Comparison of ENCODE assay signal across 27 cellular contexts in genomic region chr19:45608948-45609347, GRCh38. TPM values are rescaled to one million over a fixed set of nuclear protein-coding genes. Genes with fewer than 3 reads are reported as not detected.
"Had no signal": no experiment of that assay in that cellular context is flagged by ENCODE, and none has a peak within 500 bp of the region (broad histone marks: within the 10 kb centered on the region; RNA-seq: fewer than 3 reads in every experiment).

No MANE protein-coding gene starts in this region.

- FAIRE-seq: keratinocyte had no signal

- H3K79me2 ChIP-seq: parathyroid adenoma had no signal

- H3K27me3 ChIP-seq: breast epithelium, colonic mucosa, gastroesophageal sphincter, heart left ventricle, thyroid gland, upper lobe of right lung had no signal

- DNase-seq: activated CD8-positive, alpha-beta memory T cell treated with anti-CD3 and anti-CD28 coated beads for 24 hours; activated CD8-positive, alpha-beta memory T cell treated with anti-CD3 and anti-CD28 coated beads, Interleukin-2, amount 50 U/mL, for 4 hours; activated effector memory CD4-positive, alpha-beta T cell treated with anti-CD3 and anti-CD28 coated beads, Interleukin-2, amount 50 U/mL, for 16 hours; activated T-cell treated with anti-CD3 and anti-CD28 coated beads, Interleukin-2, amount 50 U/mL, for 4 hours; amniotic stem cell; colonic mucosa; heart left ventricle; left colon; nephron progenitor cell; nucleus accumbens; right cardiac atrium; stimulated activated CD4-positive, alpha-beta T cell treated with anti-CD3 and anti-CD28 coated beads, Interleukin-12 subunit alpha, Interleukin-12 subunit beta, amount 100 ng/mL, for 4 hours; stimulated activated CD4-positive, alpha-beta T cell treated with anti-CD3 and anti-CD28 coated beads, Interleukin-4, amount 100 ng/mL, for 4 hours; substantia nigra; T-cell; T-helper 9 cell; thyroid gland; upper lobe of right lung had no signal

- H3K9me3 ChIP-seq: breast epithelium, colonic mucosa, gastroesophageal sphincter, heart left ventricle, thyroid gland, upper lobe of right lung had no signal

- H3K9me3 Mint-ChIP-seq: central memory CD8-positive, alpha-beta T cell; stimulated activated naive CD8-positive, alpha-beta T cell treated with anti-CD3 and anti-CD28 coated beads, Interleukin-15, Interleukin-2, amounts not matched to agents 100 ng/mL and 50 ng/mL, for 24 hours had no signal

- H3K36me3 ChIP-seq: breast epithelium had no signal

- H3K4me3 Mint-ChIP-seq: activated naive CD4-positive, alpha-beta T cell treated with anti-CD3 and anti-CD28 coated beads, Interleukin-2, amount 50 U/mL, for 24 hours; activated T-cell treated with anti-CD3 and anti-CD28 coated beads, Interleukin-2, amount 50 U/mL, for 4 hours; central memory CD8-positive, alpha-beta T cell; memory B cell; nephron progenitor cell; stimulated activated naive CD8-positive, alpha-beta T cell treated with anti-CD3 and anti-CD28 coated beads, Interleukin-15, Interleukin-2, amounts not matched to agents 100 ng/mL and 50 ng/mL, for 24 hours; T-cell had no signal

- H3K27ac Mint-ChIP-seq: memory B cell; nephron progenitor cell; stimulated activated naive CD8-positive, alpha-beta T cell treated with anti-CD3 and anti-CD28 coated beads, Interleukin-15, Interleukin-2, amounts not matched to agents 100 ng/mL and 50 ng/mL, for 24 hours; T-cell had no signal

- H3K4me1 ChIP-seq: breast epithelium had no signal

- H3K27me3 Mint-ChIP-seq: activated naive CD4-positive, alpha-beta T cell treated with anti-CD3 and anti-CD28 coated beads, Interleukin-2, amount 50 U/mL, for 24 hours; central memory CD8-positive, alpha-beta T cell; memory B cell; stimulated activated naive CD8-positive, alpha-beta T cell treated with anti-CD3 and anti-CD28 coated beads, Interleukin-15, Interleukin-2, amounts not matched to agents 100 ng/mL and 50 ng/mL, for 24 hours had no signal

- ATAC-seq: activated T-cell treated with anti-CD3 and anti-CD28 coated beads, Interleukin-2, amount 50 U/mL, for 4 hours; gastroesophageal sphincter; heart left ventricle; left colon; right cardiac atrium; T-cell; upper lobe of right lung had no signal

- H3K27ac ChIP-seq: breast epithelium, colonic mucosa, epithelial cell of prostate, gastroesophageal sphincter, heart left ventricle, parathyroid adenoma, thyroid gland, upper lobe of right lung had no signal

- H2AFZ ChIP-seq: parathyroid adenoma had no signal

- H3K9ac ChIP-seq: parathyroid adenoma had no signal

- H3K4me3 ChIP-seq: breast epithelium, colonic mucosa, gastroesophageal sphincter, heart left ventricle, thyroid gland, upper lobe of right lung had no signal

RNA-seq across cellular contexts. Expression of gene GPR4, which starts 6.9 kb away (rescaled TPM):
- polyA plus RNA-seq: keratinocyte had no signal
